Comparison of ENCODE assay signal across 1 cellular context in genomic region chr10:132826524-132827422, GRCh38.
TF ChIP-seq lines count a peak whose summit lies in the region.

No MANE protein-coding gene starts in this region.

TF ChIP-seq in HepG2, 621 proteins besides CTCF, POLR2A, EP300 and RAD21:
- TF ChIP-seq ZNF44 (CRISPR knock-in tag; IDR thresholded peaks at IDR 0.05) (no peak), ZSCAN30 (CRISPR knock-in tag; IDR thresholded peaks at IDR 0.05) (no peak), RBM39 (IDR thresholded peaks at IDR 0.05; ENCODE audit: low read depth, low read length, poor library complexity, severe bottlenecking) (no peak), ZNF350 (CRISPR knock-in tag; IDR thresholded peaks at IDR 0.05; ENCODE audit: borderline replicate concordance, low read depth) (no peak)
- TF ChIP-seq, protein P1, sequence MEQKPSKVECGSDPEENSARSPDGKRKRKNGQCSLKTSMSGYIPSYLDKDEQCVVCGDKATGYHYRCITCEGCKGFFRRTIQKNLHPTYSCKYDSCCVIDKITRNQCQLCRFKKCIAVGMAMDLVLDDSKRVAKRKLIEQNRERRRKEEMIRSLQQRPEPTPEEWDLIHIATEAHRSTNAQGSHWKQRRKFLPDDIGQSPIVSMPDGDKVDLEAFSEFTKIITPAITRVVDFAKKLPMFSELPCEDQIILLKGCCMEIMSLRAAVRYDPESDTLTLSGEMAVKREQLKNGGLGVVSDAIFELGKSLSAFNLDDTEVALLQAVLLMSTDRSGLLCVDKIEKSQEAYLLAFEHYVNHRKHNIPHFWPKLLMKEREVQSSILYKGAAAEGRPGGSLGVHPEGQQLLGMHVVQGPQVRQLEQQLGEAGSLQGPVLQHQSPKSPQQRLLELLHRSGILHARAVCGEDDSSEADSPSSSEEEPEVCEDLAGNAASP (CRISPR knock-in tag; IDR thresholded peaks at IDR 0.05; ENCODE audit: borderline replicate concordance) = no peak
TF ChIP-seq in HepG2: peak in this region for 0.
